1 cellular context compared by ENCODE assay signal in the genomic region with DNA sequence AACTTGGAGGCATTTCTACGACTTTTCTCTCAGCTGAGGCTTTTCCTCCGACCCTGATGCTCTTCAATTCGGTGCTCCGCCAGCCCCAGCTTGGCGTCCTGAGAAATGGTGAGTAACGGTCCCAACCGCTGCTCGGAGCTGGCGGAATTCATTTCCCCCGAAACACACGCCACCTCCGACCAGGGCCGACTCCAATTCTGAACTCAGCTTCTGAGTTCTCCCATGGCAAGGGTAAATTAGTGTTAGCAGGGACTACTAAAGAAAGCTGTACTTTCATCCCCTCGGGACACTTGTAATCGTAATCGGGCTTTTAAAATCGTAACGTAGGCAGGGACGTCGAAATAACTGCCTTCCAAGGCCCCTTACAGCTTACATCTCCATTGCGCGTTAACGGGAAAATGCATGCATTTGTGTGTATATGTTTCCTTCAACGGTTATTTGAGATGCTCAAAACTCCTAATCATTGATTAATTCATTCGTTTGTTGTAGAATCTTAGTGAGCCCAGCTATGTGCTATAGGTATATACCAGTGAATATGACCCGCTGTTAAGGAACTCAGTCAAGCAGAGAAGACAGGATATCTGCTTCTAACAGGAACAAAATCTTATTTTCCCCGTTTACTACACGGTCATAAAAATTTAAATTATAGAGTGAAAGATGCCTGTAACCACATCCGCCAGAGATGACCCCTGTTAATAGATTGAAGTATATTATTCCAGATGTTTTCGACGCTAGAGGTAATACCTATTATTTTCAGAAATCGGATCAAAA.
TF ChIP-seq lines count a peak whose summit lies in the region.

No MANE protein-coding gene starts in this region.

TF ChIP-seq in H1, 55 proteins besides CTCF, POLR2A, EP300 and RAD21:
- TF ChIP-seq, protein P1, sequence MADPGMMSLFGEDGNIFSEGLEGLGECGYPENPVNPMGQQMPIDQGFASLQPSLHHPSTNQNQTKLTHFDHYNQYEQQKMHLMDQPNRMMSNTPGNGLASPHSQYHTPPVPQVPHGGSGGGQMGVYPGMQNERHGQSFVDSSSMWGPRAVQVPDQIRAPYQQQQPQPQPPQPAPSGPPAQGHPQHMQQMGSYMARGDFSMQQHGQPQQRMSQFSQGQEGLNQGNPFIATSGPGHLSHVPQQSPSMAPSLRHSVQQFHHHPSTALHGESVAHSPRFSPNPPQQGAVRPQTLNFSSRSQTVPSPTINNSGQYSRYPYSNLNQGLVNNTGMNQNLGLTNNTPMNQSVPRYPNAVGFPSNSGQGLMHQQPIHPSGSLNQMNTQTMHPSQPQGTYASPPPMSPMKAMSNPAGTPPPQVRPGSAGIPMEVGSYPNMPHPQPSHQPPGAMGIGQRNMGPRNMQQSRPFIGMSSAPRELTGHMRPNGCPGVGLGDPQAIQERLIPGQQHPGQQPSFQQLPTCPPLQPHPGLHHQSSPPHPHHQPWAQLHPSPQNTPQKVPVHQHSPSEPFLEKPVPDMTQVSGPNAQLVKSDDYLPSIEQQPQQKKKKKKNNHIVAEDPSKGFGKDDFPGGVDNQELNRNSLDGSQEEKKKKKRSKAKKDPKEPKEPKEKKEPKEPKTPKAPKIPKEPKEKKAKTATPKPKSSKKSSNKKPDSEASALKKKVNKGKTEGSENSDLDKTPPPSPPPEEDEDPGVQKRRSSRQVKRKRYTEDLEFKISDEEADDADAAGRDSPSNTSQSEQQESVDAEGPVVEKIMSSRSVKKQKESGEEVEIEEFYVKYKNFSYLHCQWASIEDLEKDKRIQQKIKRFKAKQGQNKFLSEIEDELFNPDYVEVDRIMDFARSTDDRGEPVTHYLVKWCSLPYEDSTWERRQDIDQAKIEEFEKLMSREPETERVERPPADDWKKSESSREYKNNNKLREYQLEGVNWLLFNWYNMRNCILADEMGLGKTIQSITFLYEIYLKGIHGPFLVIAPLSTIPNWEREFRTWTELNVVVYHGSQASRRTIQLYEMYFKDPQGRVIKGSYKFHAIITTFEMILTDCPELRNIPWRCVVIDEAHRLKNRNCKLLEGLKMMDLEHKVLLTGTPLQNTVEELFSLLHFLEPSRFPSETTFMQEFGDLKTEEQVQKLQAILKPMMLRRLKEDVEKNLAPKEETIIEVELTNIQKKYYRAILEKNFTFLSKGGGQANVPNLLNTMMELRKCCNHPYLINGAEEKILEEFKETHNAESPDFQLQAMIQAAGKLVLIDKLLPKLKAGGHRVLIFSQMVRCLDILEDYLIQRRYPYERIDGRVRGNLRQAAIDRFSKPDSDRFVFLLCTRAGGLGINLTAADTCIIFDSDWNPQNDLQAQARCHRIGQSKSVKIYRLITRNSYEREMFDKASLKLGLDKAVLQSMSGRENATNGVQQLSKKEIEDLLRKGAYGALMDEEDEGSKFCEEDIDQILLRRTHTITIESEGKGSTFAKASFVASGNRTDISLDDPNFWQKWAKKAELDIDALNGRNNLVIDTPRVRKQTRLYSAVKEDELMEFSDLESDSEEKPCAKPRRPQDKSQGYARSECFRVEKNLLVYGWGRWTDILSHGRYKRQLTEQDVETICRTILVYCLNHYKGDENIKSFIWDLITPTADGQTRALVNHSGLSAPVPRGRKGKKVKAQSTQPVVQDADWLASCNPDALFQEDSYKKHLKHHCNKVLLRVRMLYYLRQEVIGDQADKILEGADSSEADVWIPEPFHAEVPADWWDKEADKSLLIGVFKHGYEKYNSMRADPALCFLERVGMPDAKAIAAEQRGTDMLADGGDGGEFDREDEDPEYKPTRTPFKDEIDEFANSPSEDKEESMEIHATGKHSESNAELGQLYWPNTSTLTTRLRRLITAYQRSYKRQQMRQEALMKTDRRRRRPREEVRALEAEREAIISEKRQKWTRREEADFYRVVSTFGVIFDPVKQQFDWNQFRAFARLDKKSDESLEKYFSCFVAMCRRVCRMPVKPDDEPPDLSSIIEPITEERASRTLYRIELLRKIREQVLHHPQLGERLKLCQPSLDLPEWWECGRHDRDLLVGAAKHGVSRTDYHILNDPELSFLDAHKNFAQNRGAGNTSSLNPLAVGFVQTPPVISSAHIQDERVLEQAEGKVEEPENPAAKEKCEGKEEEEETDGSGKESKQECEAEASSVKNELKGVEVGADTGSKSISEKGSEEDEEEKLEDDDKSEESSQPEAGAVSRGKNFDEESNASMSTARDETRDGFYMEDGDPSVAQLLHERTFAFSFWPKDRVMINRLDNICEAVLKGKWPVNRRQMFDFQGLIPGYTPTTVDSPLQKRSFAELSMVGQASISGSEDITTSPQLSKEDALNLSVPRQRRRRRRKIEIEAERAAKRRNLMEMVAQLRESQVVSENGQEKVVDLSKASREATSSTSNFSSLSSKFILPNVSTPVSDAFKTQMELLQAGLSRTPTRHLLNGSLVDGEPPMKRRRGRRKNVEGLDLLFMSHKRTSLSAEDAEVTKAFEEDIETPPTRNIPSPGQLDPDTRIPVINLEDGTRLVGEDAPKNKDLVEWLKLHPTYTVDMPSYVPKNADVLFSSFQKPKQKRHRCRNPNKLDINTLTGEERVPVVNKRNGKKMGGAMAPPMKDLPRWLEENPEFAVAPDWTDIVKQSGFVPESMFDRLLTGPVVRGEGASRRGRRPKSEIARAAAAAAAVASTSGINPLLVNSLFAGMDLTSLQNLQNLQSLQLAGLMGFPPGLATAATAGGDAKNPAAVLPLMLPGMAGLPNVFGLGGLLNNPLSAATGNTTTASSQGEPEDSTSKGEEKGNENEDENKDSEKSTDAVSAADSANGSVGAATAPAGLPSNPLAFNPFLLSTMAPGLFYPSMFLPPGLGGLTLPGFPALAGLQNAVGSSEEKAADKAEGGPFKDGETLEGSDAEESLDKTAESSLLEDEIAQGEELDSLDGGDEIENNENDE (IDR thresholded peaks at IDR 0.05; ENCODE audit: insufficient replicate concordance, low read length) = no peak
- TF ChIP-seq TAF7 (optimal IDR thresholded peaks at IDR 0.05; ENCODE audit: borderline replicate concordance, low read depth, low read length) = peak; percentile 18
- peak; percentile 86; the same call in 1 of the 2 replicates for TF ChIP-seq KDM1A (IDR thresholded peaks at IDR 0.05; ENCODE audit: borderline replicate concordance, low read length)
- no peak for TF ChIP-seq SP4 (IDR thresholded peaks at IDR 0.05; ENCODE audit: low read length)
- peak; percentile 75; the same call in 1 of the 2 replicates for TF ChIP-seq PHF8 (conservative IDR thresholded peaks at IDR 0.05; ENCODE audit: low read depth, low read length)
- peak; percentile 66 for TF ChIP-seq KDM4A (IDR thresholded peaks at IDR 0.05; ENCODE audit: low read depth, low read length, severe bottlenecking)
- TF ChIP-seq SIN3A (conservative IDR thresholded peaks at IDR 0.05 in 1 of 2, IDR thresholded peaks at IDR 0.05 in 1 of 2; ENCODE audit: low read depth in 1 of 2, low read length in 2 of 2) = peak; percentile 2 to 58; a peak in 1 of 4 replicates
- TF ChIP-seq KDM5A (IDR thresholded peaks at IDR 0.05; ENCODE audit: low read length) = no peak
- TF ChIP-seq NANOG (IDR thresholded peaks at IDR 0.05; ENCODE audit: insufficient read depth, low read depth, low read length, poor library complexity, severe bottlenecking) = no peak
- no peak for TF ChIP-seq FOSL1 (IDR thresholded peaks at IDR 0.05; ENCODE audit: insufficient read depth, low read depth, low read length)
- TF ChIP-seq HDAC2 (IDR thresholded peaks at IDR 0.05; ENCODE audit: borderline replicate concordance in 1 of 2, low read depth in 2 of 2, low read length in 2 of 2) = 0 out of 4 replicates have a peak, but pooled peaks of 1 of the 2 experiments have one; percentile 62
- TF ChIP-seq ASH2L (IDR thresholded peaks at IDR 0.05; ENCODE audit: low read length) = peak; percentile 95
- no peak for TF ChIP-seq TCF12 (IDR thresholded peaks at IDR 0.05; ENCODE audit: low read depth, low read length)
